In the genomic region with DNA sequence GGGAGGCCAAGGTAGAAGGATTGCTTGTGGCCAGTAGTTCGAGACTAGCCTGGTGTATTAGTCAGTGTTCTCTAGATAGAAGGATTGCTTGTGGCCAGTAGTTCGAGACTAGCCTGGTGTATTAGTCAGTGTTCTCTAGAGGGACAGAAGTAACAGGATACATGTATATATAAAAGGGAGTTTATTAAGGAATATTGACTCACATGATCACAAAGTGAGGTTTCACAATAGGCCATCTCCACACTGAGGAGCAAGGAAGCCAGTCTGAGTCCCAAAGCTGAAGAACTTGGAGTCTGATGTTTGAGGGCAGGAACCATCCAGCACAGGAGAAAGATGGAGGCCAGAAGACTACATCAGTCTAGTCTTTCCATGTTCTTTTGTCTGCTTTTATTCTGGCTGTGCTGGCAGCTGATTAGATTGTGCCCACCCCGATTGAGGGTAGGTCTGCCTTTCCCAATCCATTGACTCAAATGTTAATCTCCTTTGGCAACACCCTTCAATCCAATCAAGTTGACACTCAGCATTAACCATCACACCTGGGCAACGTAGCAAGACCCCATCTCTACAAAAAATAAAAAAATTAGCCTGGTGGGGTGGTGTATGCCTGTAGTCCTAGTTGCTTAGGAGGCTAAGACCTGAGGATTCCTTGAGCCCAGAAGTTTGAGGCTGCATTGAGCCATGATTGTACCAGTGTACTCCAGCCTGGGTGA, we compare ENCODE assay signal across 1 cellular context.
TF ChIP-seq lines count a peak whose summit lies in the region.

No MANE protein-coding gene starts in this region.

TF ChIP-seq in HEK293T, 16 proteins besides CTCF, POLR2A, EP300 and RAD21 (continued from another document):
- no peak for TF ChIP-seq L3MBTL2 (conservative IDR thresholded peaks at IDR 0.05)
- TF ChIP-seq SUZ12 (IDR thresholded peaks at IDR 0.05), result no peak
- no peak for TF ChIP-seq NFRKB (IDR thresholded peaks at IDR 0.05)
- TF ChIP-seq BHLHE40 (IDR thresholded peaks at IDR 0.05; ENCODE audit: borderline replicate concordance), result no peak
